ENCODE assay signal across 21 cellular contexts in the genomic region with DNA sequence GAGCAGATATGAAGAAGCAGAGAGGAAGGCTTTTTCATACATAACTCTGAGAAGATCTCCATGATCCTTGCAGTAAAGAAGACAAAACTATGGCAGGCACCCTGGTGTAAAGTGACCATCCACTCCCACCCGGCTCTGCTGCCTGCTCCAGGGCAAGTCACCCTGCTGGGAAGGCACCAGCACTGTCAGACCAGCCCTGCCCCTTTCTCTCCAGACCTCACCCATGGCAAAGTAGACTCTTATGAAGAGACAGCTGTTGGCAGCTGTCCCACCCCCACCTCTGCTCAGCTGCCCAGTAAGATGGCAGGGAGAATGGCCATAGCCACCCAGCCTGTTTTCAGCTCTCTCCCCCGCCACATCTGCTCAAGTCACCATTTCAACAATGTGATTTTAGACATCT.
"Had no signal": no experiment of that assay in that cellular context is flagged by ENCODE, and none has a peak within 500 bp of the region (broad histone marks: within the 10 kb centered on the region; RNA-seq: fewer than 3 reads in every experiment).

No MANE protein-coding gene starts in this region.

- ATAC-seq: body of pancreas; natural killer cell treated with Interleukin-12 subunit alpha and Interleukin-12 subunit beta and Interleukin-15 and Interleukin-18, amount 100 ng/mL, for 72 hours; stimulated activated naive CD8-positive, alpha-beta T cell treated with anti-CD3 and anti-CD28 coated beads, Interleukin-15, amount 100 ng/mL, for 72 hours had no signal

- H3K27me3 ChIP-seq: body of pancreas, right atrium auricular region, testis, upper lobe of right lung had no signal

- DNase-seq: activated CD4-positive, alpha-beta T cell treated with anti-CD3 and anti-CD28 coated beads, Interleukin-2, amount 10 ng/mL, durations not matched to agents 24 days and 14 days; activated CD4-positive, CD25-positive, alpha-beta regulatory T cell; activated CD8-positive, alpha-beta memory T cell treated with anti-CD3 and anti-CD28 coated beads, Interleukin-2, amount 50 U/mL, for 48 hours; activated naive CD8-positive, alpha-beta T cell treated with anti-CD3 and anti-CD28 coated beads for 36 hours; amygdala; body of pancreas; central memory CD4-positive, alpha-beta T cell; cortex of kidney; effector CD8-positive, alpha-beta T cell; foreskin fibroblast; glutamatergic neuron; hypothalamus; left ventricle myocardium inferior; nucleus accumbens; small intestine; stimulated activated CD4-positive, alpha-beta T cell treated with anti-CD3 and anti-CD28 coated beads, Interleukin-4, amount 100 ng/mL, for 4 hours; stimulated activated naive CD8-positive, alpha-beta T cell treated with anti-CD3 and anti-CD28 coated beads, Interleukin-15, amount 100 ng/mL, for 72 hours; testis; upper lobe of right lung had no signal

- H3K27ac ChIP-seq: body of pancreas, left ventricle myocardium inferior, right atrium auricular region, testis, upper lobe of right lung had no signal

- H3K4me1 ChIP-seq: body of pancreas, left ventricle myocardium inferior, right atrium auricular region, testis, upper lobe of right lung had no signal

- H3K4me3 ChIP-seq: body of pancreas, left ventricle myocardium inferior, right atrium auricular region, testis, upper lobe of right lung had no signal

- H3K36me3 ChIP-seq: left ventricle myocardium inferior, right atrium auricular region, upper lobe of right lung had no signal

- H3K9me3 ChIP-seq: body of pancreas, left ventricle myocardium inferior, right atrium auricular region, testis, upper lobe of right lung had no signal
